In genomic region chr2:158602027-158602426, GRCh38 we compare ENCODE assay signal across 24 cellular contexts.
DNase-seq lines count a peak whose midpoint lies in the region; ATAC-seq, FAIRE-seq and TF ChIP-seq lines count a peak whose summit lies in the region.
"Had no signal": no experiment of that assay in that cellular context is flagged by ENCODE, and none has a peak within 500 bp of the region (broad histone marks: within the 10 kb centered on the region; RNA-seq: fewer than 3 reads in every experiment).

No MANE protein-coding gene starts in this region.

- CTCF ChIA-PET in K562 (lab: Yijun Ruan, JAX; ENCODE audit: low intra/inter-chr PET ratio) = no interaction called here

- FAIRE-seq in K562 (lab: Jason Lieb, UNC) = peak; percentile 64
- FAIRE-seq: GM12878, GM18507 had no signal

- peak; percentile 20 for DNase-seq in NCI-H2171 treated with DMSO at 0.1 percent for 48 hours (lab: John Stamatoyannopoulos, UW)
- DNase-seq in NCI-H2171 (lab: John Stamatoyannopoulos, UW) = no peak
- peak; percentile 23 to 65 (median 52) for DNase-seq in K562 (ENCODE audit: extremely low read depth in 1 of 4, low spot score in 3 of 4)
- no peak for DNase-seq in left lobe of liver (ENCODE audit: low spot score)
- DNase-seq in DMS153 treated with DMSO at 0.1 percent for 48 hours (lab: John Stamatoyannopoulos, UW; ENCODE audit: unreplicated experiment) = no peak
- DNase-seq in activated T-cell treated with anti-CD3 and anti-CD28 coated beads, Interleukin-2, amount 50 U/mL, for 4 hours = no peak
- DNase-seq: CD4-positive, alpha-beta T cell; DMS79 treated with DMSO at 0.1 percent for 48 hours; GDM1; GM23248; MM.1S; NCI-H1092 treated with DMSO at 0.1 percent for 48 hours; NCI-H1694 treated with DMSO at 0.1 percent for 48 hours; NCI-H446; NCI-H774; RPMI8226; SIG-M5 had no signal

- no peak for TF ChIP-seq EP300 in K562 (IDR thresholded peaks at IDR 0.05; ENCODE audit: low read length)

- POLR2A ChIA-PET in K562 (lab: Yijun Ruan, JAX) = interaction anchor here (1.3 kb wide), 1 partner anchor 16 kb away, joined by 3 read pairs; no protein-coding TSS in a partner anchor

- H3K9me3 Mint-ChIP-seq in activated T-cell treated with anti-CD3 and anti-CD28 coated beads, Interleukin-2, amount 50 U/mL, for 4 hours = no peaks in the 10 kb centered on the region
- H3K9me3 Mint-ChIP-seq: CD4-positive, alpha-beta T cell had no signal

- in situ Hi-C loops in K562 (cut with MboI) = no loop called here

- no peak overlapping the region for H2AFZ ChIP-seq in K562 (ENCODE audit: low read depth, low read length)
- H2AFZ ChIP-seq: GM23248 had no signal

- no peak overlapping the region for H3K4me3 ChIP-seq in K562
- H3K4me3 ChIP-seq: GM12878, GM23248 had no signal

- no peaks in the 10 kb centered on the region for H3K9me3 ChIP-seq in K562 (replicated peaks; ENCODE audit: control insufficient read depth, insufficient read depth, low read depth, low read length)

- H3K36me3 Mint-ChIP-seq in activated T-cell treated with anti-CD3 and anti-CD28 coated beads, Interleukin-2, amount 50 U/mL, for 4 hours (ENCODE audit: insufficient read depth) = peaks cover 8% of the 10 kb centered on the region

- peaks cover 0 to 6% of the 10 kb centered on the region in 2 experiments; a peak in 1 of 5 replicates for H3K4me1 ChIP-seq in K562 (replicated peaks in 1 of 2; ENCODE audit: control insufficient read depth in 2 of 2, insufficient read depth in 2 of 2, low read length in 2 of 2)

- TF ChIP-seq CTCF in K562 (IDR thresholded peaks at IDR 0.05 in 2 of 3, conservative IDR thresholded peaks at IDR 0.05 in 1 of 3; ENCODE audit: insufficient read depth in 2 of 3, low read depth in 1 of 3, low read length in 3 of 3) = no peak

- H3K9me1 ChIP-seq in K562 (ENCODE audit: control insufficient read depth, insufficient read depth, low read length) = no peaks in the 10 kb centered on the region

- H3K4me3 Mint-ChIP-seq in activated T-cell treated with anti-CD3 and anti-CD28 coated beads, Interleukin-2, amount 50 U/mL, for 4 hours = no peak overlapping the region
- H3K4me3 Mint-ChIP-seq: B cell; CD4-positive, alpha-beta T cell had no signal

- H3K4me2 ChIP-seq in K562 (ENCODE audit: insufficient read depth, low read length) = no peak overlapping the region

- no peaks in the 10 kb centered on the region for H3K27me3 Mint-ChIP-seq in activated T-cell treated with anti-CD3 and anti-CD28 coated beads, Interleukin-2, amount 50 U/mL, for 4 hours (ENCODE audit: low read depth)
- H3K27me3 Mint-ChIP-seq: B cell; CD4-positive, alpha-beta T cell had no signal

- TF ChIP-seq POLR2A in K562 (conservative IDR thresholded peaks at IDR 0.05) = no peak

- no TSS peak for BruUV-seq in K562 (replicated peaks; lab: Mats Ljungman, UMichigan)

- H3K79me2 ChIP-seq in K562 (ENCODE audit: control insufficient read depth, insufficient read depth, low read length) = no peaks in the 10 kb centered on the region

- ATAC-seq in K562 = peak; percentile 64
- peak; percentile 55 for ATAC-seq in left lobe of liver
- ATAC-seq in GM18519 (IDR thresholded peaks at IDR 0.05; ENCODE audit: low FRiP score, unreplicated experiment) = no peak
- ATAC-seq in HG03175 (IDR thresholded peaks at IDR 0.05; ENCODE audit: unreplicated experiment) = no peak
- ATAC-seq in activated T-cell treated with anti-CD3 and anti-CD28 coated beads, Interleukin-2, amount 50 U/mL, for 4 hours = no peak
- ATAC-seq: GM12878, HCT116 had no signal

- TF ChIP-seq RAD21 in K562 (CRISPR knock-in tag; conservative IDR thresholded peaks at IDR 0.05 in 1 of 2, IDR thresholded peaks at IDR 0.05 in 1 of 2) = no peak

- peaks cover 28% of the 10 kb centered on the region for H3K36me3 ChIP-seq in K562 (ENCODE audit: control insufficient read depth, insufficient read depth, low read length)

- no peaks in the 10 kb centered on the region for H4K20me1 ChIP-seq in K562 (replicated peaks; ENCODE audit: control insufficient read depth, insufficient read depth, low read length)

- intact Hi-C loops in K562 (cut with micrococcal nuclease) = no loop called here

- 4% methylated on average over 2 of the region's 2 CpGs for WGBS in K562 (ENCODE audit: insufficient coverage, low coverage, missing lambda C conversion rate)

- H3K9ac ChIP-seq in K562 (ENCODE audit: insufficient read depth in 1 of 2, low read depth in 2 of 2, low read length in 2 of 2) = no peak overlapping the region
- H3K9ac ChIP-seq: GM23248 had no signal

- H3K27me3 ChIP-seq in K562 (ENCODE audit: control insufficient read depth in 2 of 2, insufficient read depth in 2 of 2, low read length in 2 of 2) = no peaks in the 10 kb centered on the region

- no peaks in the 10 kb centered on the region for H3K4me1 Mint-ChIP-seq in activated T-cell treated with anti-CD3 and anti-CD28 coated beads, Interleukin-2, amount 50 U/mL, for 4 hours (ENCODE audit: low read depth)
- H3K4me1 Mint-ChIP-seq: B cell had no signal

- no peak overlapping the region for H3K27ac ChIP-seq in K562 (ENCODE audit: extremely low read depth, low read depth, low read length)
- H3K27ac ChIP-seq: 22Rv1, GM23248 had no signal

TF ChIP-seq in K562, 482 proteins besides CTCF, POLR2A, EP300 and RAD21 (continues in another document):
- TF ChIP-seq TRIM25 (IDR thresholded peaks at IDR 0.05; ENCODE audit: borderline replicate concordance) (no peak), ZNF75A (CRISPR knock-in tag; IDR thresholded peaks at IDR 0.05) (no peak), RBBP5 (IDR thresholded peaks at IDR 0.05; ENCODE audit: borderline replicate concordance, insufficient read depth, low read length, poor library complexity, severe bottlenecking) (no peak), REST (CRISPR knock-in tag; IDR thresholded peaks at IDR 0.05; ENCODE audit: low read depth) (no peak), VEZF1 (CRISPR knock-in tag; IDR thresholded peaks at IDR 0.05) (no peak), JUND (IDR thresholded peaks at IDR 0.05; ENCODE audit: borderline replicate concordance, low read depth, low read length) (no peak), JUND (tag; IDR thresholded peaks at IDR 0.05; ENCODE audit: borderline replicate concordance, low read depth, low read length) (no peak), POU5F1 (IDR thresholded peaks at IDR 0.05; ENCODE audit: borderline replicate concordance, low read depth, low read length, partially characterized antibody) (no peak), TAL1 (IDR thresholded peaks at IDR 0.05) (peak; percentile 43; the same call in 1 of the 2 replicates), KLF10 (CRISPR knock-in tag; IDR thresholded peaks at IDR 0.05) (no peak)

Comparison
In these comparisons a context has a peak if more than half of its experiments do, and no peak if none do; other contexts are left out.
1. DNase-seq: peak in NCI-H2171 treated with DMSO at 0.1 percent for 48 hours (single experiment) and K562 (4 of 4); none in NCI-H2171 (single experiment), left lobe of liver (single experiment), DMS153 treated with DMSO at 0.1 percent for 48 hours (single experiment) and activated T-cell treated with anti-CD3 and anti-CD28 coated beads, Interleukin-2, amount 50 U/mL, for 4 hours (single experiment).
2. ATAC-seq: peak in K562 (single experiment) and left lobe of liver (single experiment); none in GM18519 (single experiment), HG03175 (single experiment) and activated T-cell treated with anti-CD3 and anti-CD28 coated beads, Interleukin-2, amount 50 U/mL, for 4 hours (0 of 2).